ENCODE assay signal across 26 cellular contexts in genomic region chr10:35507519-35508109, GRCh38.
DNase-seq lines count a peak whose midpoint lies in the region; ATAC-seq, FAIRE-seq and TF ChIP-seq lines count a peak whose summit lies in the region.
"Had no signal": no experiment of that assay in that cellular context is flagged by ENCODE, and none has a peak within 500 bp of the region (broad histone marks: within the 10 kb centered on the region; RNA-seq: fewer than 3 reads in every experiment).

No MANE protein-coding gene starts in this region.

- FAIRE-seq in HepG2 (lab: Jason Lieb, UNC) (no peak), GM19239 (lab: Jason Lieb, UNC) (no peak)
- FAIRE-seq: A549, G401.6, GM12891 had no signal

- in situ Hi-C loops in HepG2 (cut with HindIII; ENCODE audit: extremely low pct_ligation_motif_present, low pct_unique_long_range_greater_than_20kb): no loop called here

- no peak for TF ChIP-seq CTCF in right lobe of liver (IDR thresholded peaks at IDR 0.05)
- TF ChIP-seq CTCF in HepG2 (CRISPR knock-in tag; IDR thresholded peaks at IDR 0.05): no peak

- H3K27ac ChIP-seq in right lobe of liver (peak overlapping the region in 1 of 3 donors; percentile 2), HepG2 (ENCODE audit: extremely low read length, insufficient read depth, low read length) (no peak overlapping the region)
- H3K27ac ChIP-seq: 22Rv1, A549, BLaER1 had no signal

- intact Hi-C loops in right lobe of liver (cut with DNase I) (no loop called here), HepG2 (cut with micrococcal nuclease; ENCODE audit: unreplicated experiment) (no loop called here), sciatic nerve (cut with DNase I) (no loop called here)

- H3K79me2 ChIP-seq in HepG2 (ENCODE audit: insufficient read depth, low read length): no peaks in the 10 kb centered on the region

- no TSS peak for BruUV-seq in HepG2 (replicated peaks; lab: Mats Ljungman, UMichigan)

- no peak overlapping the region for H3K4me3 Mint-ChIP-seq in effector memory CD8-positive, alpha-beta T cell
- H3K4me3 Mint-ChIP-seq: CD14-positive monocyte; CD4-positive, alpha-beta memory T cell; CD4-positive, CD25-positive, alpha-beta regulatory T cell; CD8-positive, alpha-beta memory T cell had no signal

- DNase-seq in right lobe of liver: no peak
- no peak for DNase-seq in HepG2 (ENCODE audit: low spot score)
- DNase-seq in effector memory CD8-positive, alpha-beta T cell: no peak
- DNase-seq in fibroblast of gingiva (ENCODE audit: low read depth): peak; percentile 23
- no peak for DNase-seq in left lobe of liver (ENCODE audit: low spot score)
- no peak for DNase-seq in sciatic nerve (ENCODE audit: low spot score)
- DNase-seq in GM19239 (ENCODE audit: insufficient read length, low spot score): no peak
- DNase-seq: BE2C; C1 segment of cervical spinal cord; CD4-positive, alpha-beta memory T cell; CD4-positive, CD25-positive, alpha-beta regulatory T cell; CD8-positive, alpha-beta memory T cell; COR-L47; DMS 273 treated with DMSO at 0.1 percent for 48 hours; DMS153; DMS53; DMS79; DND-41; GF-D8 had no signal

- H3K27ac Mint-ChIP-seq in effector memory CD8-positive, alpha-beta T cell: peak overlapping the region; percentile 13 to 15

- no peaks in the 10 kb centered on the region for H3K9me3 Mint-ChIP-seq in effector memory CD8-positive, alpha-beta T cell
- H3K9me3 Mint-ChIP-seq: CD14-positive monocyte; CD4-positive, alpha-beta memory T cell; CD8-positive, alpha-beta memory T cell had no signal

- POLR2A ChIA-PET in HepG2 (lab: Yijun Ruan, JAX): no interaction called here

- no peak for TF ChIP-seq EP300 in HepG2 (IDR thresholded peaks at IDR 0.05; ENCODE audit: low read depth in 2 of 2, low read length in 2 of 2)
- TF ChIP-seq EP300 in HepG2 (CRISPR knock-in tag; IDR thresholded peaks at IDR 0.05; ENCODE audit: borderline replicate concordance): no peak

- no peaks in the 10 kb centered on the region for H3K9me3 ChIP-seq in right lobe of liver
- H3K9me3 ChIP-seq in HepG2 (ENCODE audit: low read length): no peaks in the 10 kb centered on the region
- H3K9me3 ChIP-seq: A549, BE2C, BLaER1 had no signal

- no peak overlapping the region for H2AFZ ChIP-seq in HepG2 (ENCODE audit: low read length)

- H3K4me3 ChIP-seq in right lobe of liver (no peak overlapping the region), HepG2 (replicated peaks in 1 of 3; ENCODE audit: insufficient read depth in 1 of 3, low read depth in 2 of 3, low read length in 3 of 3) (no peak overlapping the region)
- H3K4me3 ChIP-seq: A549, BLaER1 had no signal

- peaks cover 2% of the 10 kb centered on the region for H3K36me3 Mint-ChIP-seq in effector memory CD8-positive, alpha-beta T cell (ENCODE audit: insufficient read depth)

- no peak overlapping the region for H3K4me2 ChIP-seq in HepG2 (ENCODE audit: low read depth, low read length)
- H3K4me2 ChIP-seq: A549, BLaER1 had no signal

- no peaks in the 10 kb centered on the region for H3K36me3 ChIP-seq in right lobe of liver
- peaks cover 4 to 21% of the 10 kb centered on the region in 2 experiments for H3K36me3 ChIP-seq in HepG2 (replicated peaks in 1 of 2; ENCODE audit: control insufficient read depth in 1 of 2, insufficient read depth in 2 of 2, low read length in 2 of 2)
- H3K36me3 ChIP-seq: BE2C had no signal

- H3K9ac ChIP-seq in HepG2 (ENCODE audit: insufficient read depth, low read depth, low read length): no peak overlapping the region
- H3K9ac ChIP-seq: BLaER1 had no signal

- H3K4me1 ChIP-seq in right lobe of liver (peaks cover 0 to 7% (median 0%) of the 10 kb centered on the region in 4 donors), HepG2 (ENCODE audit: insufficient read depth, low read length) (peaks cover 28% of the 10 kb centered on the region)
- H3K4me1 ChIP-seq: A549 had no signal

- WGBS in right lobe of liver (ENCODE audit: insufficient coverage, low coverage, low lambda C conversion rate, missing lambda C conversion rate): 55% methylated on average over 8 of the region's 8 CpGs
- 94% methylated on average over 8 of the region's 8 CpGs for WGBS in HepG2 (ENCODE audit: low lambda C conversion rate)

- peaks cover 31 to 43% of the 10 kb centered on the region in 2 donors for H3K4me1 Mint-ChIP-seq in effector memory CD8-positive, alpha-beta T cell (ENCODE audit: low read depth in 2 of 2)

- ATAC-seq in right lobe of liver (peak; percentile 53 to 71 (median 66)), HepG2 (no peak), left lobe of liver (peak; percentile 79), HG02885 (IDR thresholded peaks at IDR 0.05; ENCODE audit: poor library complexity, unreplicated experiment) (no peak), sciatic nerve (no peak)
- no peak for ATAC-seq in effector memory CD8-positive, alpha-beta T cell (replicated peaks)
- ATAC-seq: A549 had no signal

- CTCF ChIA-PET in HepG2 (lab: Yijun Ruan, JAX; ENCODE audit: low intra/inter-chr PET ratio, low total read pairs): no interaction called here

- H3K27me3 ChIP-seq in right lobe of liver (no peaks in the 10 kb centered on the region), HepG2 (ENCODE audit: control insufficient read depth in 1 of 2, insufficient read depth in 2 of 2, low read length in 2 of 2) (no peaks in the 10 kb centered on the region)
- H3K27me3 ChIP-seq: BE2C, BLaER1 had no signal

- no peaks in the 10 kb centered on the region for H3K27me3 Mint-ChIP-seq in effector memory CD8-positive, alpha-beta T cell
- H3K27me3 Mint-ChIP-seq: CD4-positive, alpha-beta memory T cell; CD4-positive, CD25-positive, alpha-beta regulatory T cell; CD8-positive, alpha-beta memory T cell had no signal

- no peak for TF ChIP-seq POLR2A in right lobe of liver (IDR thresholded peaks at IDR 0.05)
- no peak for TF ChIP-seq POLR2A in HepG2 (IDR thresholded peaks at IDR 0.05; ENCODE audit: insufficient read depth in 1 of 2, low read depth in 2 of 2, low read length in 2 of 2)

- no peak for TF ChIP-seq RAD21 in HepG2 (CRISPR knock-in tag; IDR thresholded peaks at IDR 0.05)

- peaks cover 4% of the 10 kb centered on the region for H4K20me1 ChIP-seq in HepG2 (ENCODE audit: insufficient read depth, low read length)

TF ChIP-seq in HepG2, 621 proteins besides CTCF, POLR2A, EP300 and RAD21 (continues in another document):
- TF ChIP-seq ZNF562 (CRISPR knock-in tag; IDR thresholded peaks at IDR 0.05; ENCODE audit: borderline replicate concordance): no peak
- TF ChIP-seq ZNF510 (CRISPR knock-in tag; IDR thresholded peaks at IDR 0.05; ENCODE audit: low read depth): no peak
- TF ChIP-seq NRL (CRISPR knock-in tag; IDR thresholded peaks at IDR 0.05; ENCODE audit: borderline replicate concordance): no peak
- TF ChIP-seq SIN3B (IDR thresholded peaks at IDR 0.05; ENCODE audit: low read length): no peak
- no peak for TF ChIP-seq MTA1 (CRISPR knock-in tag; IDR thresholded peaks at IDR 0.05; ENCODE audit: borderline replicate concordance)
- no peak for TF ChIP-seq ARID2 (CRISPR knock-in tag; IDR thresholded peaks at IDR 0.05; ENCODE audit: borderline replicate concordance)
- TF ChIP-seq ZNF136 (CRISPR knock-in tag; IDR thresholded peaks at IDR 0.05; ENCODE audit: low read depth): no peak
- TF ChIP-seq JARID2 (CRISPR knock-in tag; IDR thresholded peaks at IDR 0.05; ENCODE audit: insufficient replicate concordance): no peak
- TF ChIP-seq IKZF5 (CRISPR knock-in tag; IDR thresholded peaks at IDR 0.05): no peak
- no peak for TF ChIP-seq KLF12 (CRISPR knock-in tag; IDR thresholded peaks at IDR 0.05; ENCODE audit: borderline replicate concordance)
- TF ChIP-seq ZKSCAN8 (CRISPR knock-in tag; IDR thresholded peaks at IDR 0.05; ENCODE audit: borderline replicate concordance): no peak
- no peak for TF ChIP-seq HNF4G (IDR thresholded peaks at IDR 0.05; ENCODE audit: borderline replicate concordance, low read depth, low read length)
- no peak for TF ChIP-seq HNF4G (CRISPR knock-in tag; IDR thresholded peaks at IDR 0.05; ENCODE audit: borderline replicate concordance, low read depth)
- no peak for TF ChIP-seq CSRNP2 (CRISPR knock-in tag; conservative IDR thresholded peaks at IDR 0.05; ENCODE audit: low read depth)
- no peak for TF ChIP-seq ZNF567 (CRISPR knock-in tag; IDR thresholded peaks at IDR 0.05; ENCODE audit: borderline replicate concordance)

Comparison
In these comparisons a context has a peak if more than half of its experiments do, and no peak if none do; other contexts are left out.
1. ATAC-seq: peak in right lobe of liver (4 of 4) and left lobe of liver (single experiment); none in HepG2 (single experiment), effector memory CD8-positive, alpha-beta T cell (single experiment), HG02885 (single experiment) and sciatic nerve (single experiment).